8 cellular contexts compared by ENCODE assay signal in genomic region chr11:75563978-75564552, GRCh38. TPM values are rescaled to one million over a fixed set of nuclear protein-coding genes. Genes with fewer than 3 reads are reported as not detected.
DNase-seq lines count a peak whose midpoint lies in the region; ATAC-seq and TF ChIP-seq lines count a peak whose summit lies in the region.

No MANE protein-coding gene starts in this region.

- no peak for TF ChIP-seq POLR2A in erythroblast (IDR thresholded peaks at IDR 0.05; ENCODE audit: low read length)

- H3K36me3 ChIP-seq in CD8-positive, alpha-beta T cell (ENCODE audit: insufficient read depth, low read length) = peaks cover 8% of the 10 kb centered on the region
- H3K36me3 ChIP-seq in naive thymus-derived CD4-positive, alpha-beta T cell (ENCODE audit: control insufficient read depth in 2 of 3, insufficient read depth in 3 of 3, low read length in 3 of 3) = peaks cover 0 to 30% (median 0%) of the 10 kb centered on the region in 3 experiments

- H3K27me3 ChIP-seq in CD8-positive, alpha-beta T cell (ENCODE audit: insufficient read depth, low read length) = no peaks in the 10 kb centered on the region
- no peaks in the 10 kb centered on the region for H3K27me3 ChIP-seq in naive thymus-derived CD4-positive, alpha-beta T cell (ENCODE audit: control insufficient read depth in 2 of 2, insufficient read depth in 2 of 2, low read length in 2 of 2)

- H3K4me3 Mint-ChIP-seq in CD8-positive, alpha-beta T cell = peak overlapping the region; percentile 98
- H3K4me3 Mint-ChIP-seq in naive thymus-derived CD4-positive, alpha-beta T cell = peak overlapping the region; percentile 94 to 99 (median 99)

- no peak for TF ChIP-seq CTCF in CD8-positive, alpha-beta T cell (IDR thresholded peaks at IDR 0.05)
- no peak; the same call in 1 of the 2 replicates for TF ChIP-seq CTCF in RWPE1 (conservative IDR thresholded peaks at IDR 0.05; ENCODE audit: low read depth)

- intact Hi-C loops in CD8-positive, alpha-beta T cell (cut with DNase I, micrococcal nuclease) = loop anchor here (2.0 to 10.0 kb wide), 4 partner anchors 19 to 818 kb away; partner anchors contain the start of genes DGAT2 (in 1 of the 2), GVQW3 (in 1 of the 2) and THAP12 (in 1 of the 2)
- intact Hi-C loops in naive thymus-derived CD4-positive, alpha-beta T cell (cut with micrococcal nuclease) = loop anchor here in 1 of 2 donors (2.0 to 10.0 kb wide), 3 partner anchors 31 to 1169 kb away; partner anchors contain the start of genes PGM2L1 and UVRAG

- H3K9me3 ChIP-seq in CD8-positive, alpha-beta T cell (ENCODE audit: low read length) = no peaks in the 10 kb centered on the region
- no peaks in the 10 kb centered on the region for H3K9me3 ChIP-seq in naive thymus-derived CD4-positive, alpha-beta T cell (ENCODE audit: control insufficient read depth in 2 of 3, low read length in 3 of 3)

- peaks cover 51% of the 10 kb centered on the region for H3K4me1 Mint-ChIP-seq in CD8-positive, alpha-beta T cell (ENCODE audit: low read depth)
- peaks cover 18 to 46% (median 32%) of the 10 kb centered on the region in 7 donors for H3K4me1 Mint-ChIP-seq in naive thymus-derived CD4-positive, alpha-beta T cell

- H3K36me3 Mint-ChIP-seq in CD8-positive, alpha-beta T cell = peaks cover 22% of the 10 kb centered on the region
- H3K36me3 Mint-ChIP-seq in naive thymus-derived CD4-positive, alpha-beta T cell = peaks cover 0 to 9% (median 5%) of the 10 kb centered on the region in 5 donors

- POLR2A ChIA-PET in CD8-positive, alpha-beta T cell (lab: Charles Lee) = no interaction called here
- POLR2A ChIA-PET in RWPE1 (lab: Yijun Ruan, JAX; ENCODE audit: low non-redundant PET) = no interaction called here
- POLR2A ChIA-PET in naive thymus-derived CD4-positive, alpha-beta T cell (lab: Charles Lee) = no interaction called here

- no peaks in the 10 kb centered on the region for H3K9me3 Mint-ChIP-seq in CD8-positive, alpha-beta T cell
- H3K9me3 Mint-ChIP-seq in naive thymus-derived CD4-positive, alpha-beta T cell = no peaks in the 10 kb centered on the region

- H3K4me1 ChIP-seq in CD8-positive, alpha-beta T cell (ENCODE audit: insufficient read depth, low read length) = peaks cover 42% of the 10 kb centered on the region
- peaks cover 15 to 22% of the 10 kb centered on the region in 2 donors for H3K4me1 ChIP-seq in naive thymus-derived CD4-positive, alpha-beta T cell (ENCODE audit: control insufficient read depth in 2 of 2, insufficient read depth in 2 of 2, low read length in 2 of 2)

- no peaks in the 10 kb centered on the region for H3K27me3 Mint-ChIP-seq in CD8-positive, alpha-beta T cell (ENCODE audit: low read depth)
- no peaks in the 10 kb centered on the region for H3K27me3 Mint-ChIP-seq in naive thymus-derived CD4-positive, alpha-beta T cell

- CTCF ChIA-PET in CD8-positive, alpha-beta T cell (lab: Charles Lee) = interaction anchor here (2.7 to 10.0 kb wide), 2 partner anchors 13 to 15 kb away, joined by 10 to 65 read pairs; no protein-coding TSS in a partner anchor
- CTCF ChIA-PET in RWPE1 (lab: Yijun Ruan, JAX) = interaction anchor here (0.6 to 0.7 kb wide), 5 partner anchors 21 to 1717 kb away, joined by 3 to 4 read pairs (median 3); no protein-coding TSS in a partner anchor
- CTCF ChIA-PET in naive thymus-derived CD4-positive, alpha-beta T cell (lab: Charles Lee) = no interaction called here

- no peak for ATAC-seq in CD8-positive, alpha-beta T cell
- ATAC-seq in naive thymus-derived CD4-positive, alpha-beta T cell = no peak
- ATAC-seq in HG02970 (IDR thresholded peaks at IDR 0.05; ENCODE audit: low FRiP score, unreplicated experiment) = no peak

- H3K27ac ChIP-seq in CD8-positive, alpha-beta T cell (ENCODE audit: low read depth, low read length) = no peak overlapping the region
- H3K27ac ChIP-seq in RWPE1 = peak overlapping the region; percentile 97
- H3K27ac ChIP-seq in naive thymus-derived CD4-positive, alpha-beta T cell (ENCODE audit: low read depth, low read length) = peak overlapping the region; percentile 86

- no peak for DNase-seq in CD8-positive, alpha-beta T cell
- DNase-seq in RWPE1 (ENCODE audit: low spot score) = peak; percentile 71
- peak; percentile 57 to 61 for DNase-seq in erythroblast (lab: John Stamatoyannopoulos, UW)
- no peak for DNase-seq in naive thymus-derived CD4-positive, alpha-beta T cell
- DNase-seq in NCI-H510A (lab: John Stamatoyannopoulos, UW) = no peak
- no peak for DNase-seq in SIG-M5 (lab: John Stamatoyannopoulos, UW)
- DNase-seq in NOMO-1 treated with dmso at 0.1 percent for 144 hours (lab: John Stamatoyannopoulos, UW; ENCODE audit: unreplicated experiment) = no peak

- H3K4me3 ChIP-seq in CD8-positive, alpha-beta T cell (ENCODE audit: low read depth, low read length) = no peak overlapping the region
- no peak overlapping the region for H3K4me3 ChIP-seq in naive thymus-derived CD4-positive, alpha-beta T cell (ENCODE audit: low read length)

- H3K27ac Mint-ChIP-seq in CD8-positive, alpha-beta T cell = peak overlapping the region; percentile 64
- H3K27ac Mint-ChIP-seq in naive thymus-derived CD4-positive, alpha-beta T cell = peak overlapping the region; percentile 25 to 97 (median 92)

RNA-seq across cellular contexts. Expression of gene SERPINH1, which starts 2.0 kb away (rescaled TPM):
- total RNA-seq in CD8-positive, alpha-beta T cell = 1 to 10 TPM; 2.1 to 2.4 TPM
- 10 to 100 TPM in 3 of 5 experiments, 1 to 10 TPM in 2; 5.1 to 19.9 (median 13.2) TPM for total RNA-seq in naive thymus-derived CD4-positive, alpha-beta T cell
- 1 to 10 TPM; 2.9 to 7.8 TPM for polyA plus RNA-seq in naive thymus-derived CD4-positive, alpha-beta T cell

RNA-seq across cellular contexts. Expression of gene GDPD5, which starts 38.3 kb away (rescaled TPM):
- total RNA-seq in CD8-positive, alpha-beta T cell = 10 to 100 TPM; 15.9 to 18.3 TPM
- total RNA-seq in naive thymus-derived CD4-positive, alpha-beta T cell = 10 to 100 TPM; 18.0 to 50.3 (median 24.7) TPM
- 1 to 10 TPM; 3.9 to 7.1 TPM for polyA plus RNA-seq in naive thymus-derived CD4-positive, alpha-beta T cell

Comparison
In these comparisons a context has a peak if more than half of its experiments do, and no peak if none do; other contexts are left out.
1. DNase-seq: peak in RWPE1 (single experiment) and erythroblast (2 of 2); none in CD8-positive, alpha-beta T cell (0 of 7), naive thymus-derived CD4-positive, alpha-beta T cell (0 of 9), NCI-H510A (single experiment), SIG-M5 (single experiment) and NOMO-1 treated with dmso at 0.1 percent for 144 hours (single experiment).